9 cellular contexts compared by ENCODE assay signal in the genomic region with DNA sequence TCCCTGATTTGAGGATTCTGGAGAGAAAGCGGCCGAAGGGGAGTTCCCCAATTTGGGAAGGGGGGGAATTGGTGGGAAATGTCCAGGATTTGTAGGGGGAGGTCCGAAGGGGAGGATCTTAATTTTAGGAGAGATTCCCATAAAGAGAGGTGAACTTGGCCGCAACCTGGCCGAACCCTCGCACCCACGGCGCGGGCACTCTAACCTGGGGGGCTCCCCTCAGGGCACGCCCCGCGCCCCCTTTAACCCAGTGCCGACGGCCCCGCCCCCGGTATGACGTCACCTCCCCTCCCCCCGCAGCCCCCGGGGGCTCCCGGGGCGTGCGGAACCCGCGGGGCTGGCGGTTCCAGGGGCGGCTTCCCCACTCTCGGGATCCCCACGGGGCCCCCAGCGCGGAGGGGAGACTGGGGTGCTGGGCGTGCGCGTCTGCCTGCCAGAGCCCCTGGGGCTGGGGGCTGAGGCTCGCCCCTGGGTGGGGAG. TPM values are rescaled to one million over a fixed set of nuclear protein-coding genes. Genes with fewer than 3 reads are reported as not detected.
DNase-seq lines count a peak whose midpoint lies in the region; ATAC-seq and TF ChIP-seq lines count a peak whose summit lies in the region.
"Had no signal": no experiment of that assay in that cellular context is flagged by ENCODE, and none has a peak within 500 bp of the region (broad histone marks: within the 10 kb centered on the region; RNA-seq: fewer than 3 reads in every experiment).

No MANE protein-coding gene starts in this region.

- no peak for ATAC-seq in activated naive CD8-positive, alpha-beta T cell treated with anti-CD3 and anti-CD28 coated beads, Interleukin-2, amount 50 U/mL, for 24 hours
- ATAC-seq in thoracic aorta (ENCODE audit: insufficient number of reproducible peaks, low FRiP score, low read depth) (no peak), GM21390 (IDR thresholded peaks at IDR 0.05; ENCODE audit: unreplicated experiment) (no peak)

- intact Hi-C loops in activated CD4-positive, alpha-beta T cell treated with anti-CD3 and anti-CD28 coated beads, Interleukin-2, amount 10 ng/mL, durations not matched to agents 24 days and 14 days (cut with micrococcal nuclease): no loop called here

- H3K4me1 ChIP-seq in thoracic aorta (ENCODE audit: control insufficient read depth in 1 of 2, low read depth in 2 of 2): peaks cover 10 to 21% of the 10 kb centered on the region in 2 donors

- peaks cover 2% of the 10 kb centered on the region for H3K36me3 Mint-ChIP-seq in activated CD4-positive, alpha-beta T cell treated with anti-CD3 and anti-CD28 coated beads, Interleukin-2, amount 10 ng/mL, durations not matched to agents 24 days and 14 days (ENCODE audit: low read depth)
- H3K36me3 Mint-ChIP-seq in activated naive CD8-positive, alpha-beta T cell treated with anti-CD3 and anti-CD28 coated beads, Interleukin-2, amount 50 U/mL, for 24 hours (ENCODE audit: low read depth): no peaks in the 10 kb centered on the region

- no peak overlapping the region for H3K27ac Mint-ChIP-seq in activated CD4-positive, alpha-beta T cell treated with anti-CD3 and anti-CD28 coated beads, Interleukin-2, amount 10 ng/mL, durations not matched to agents 24 days and 14 days
- no peak overlapping the region for H3K27ac Mint-ChIP-seq in activated naive CD8-positive, alpha-beta T cell treated with anti-CD3 and anti-CD28 coated beads, Interleukin-2, amount 50 U/mL, for 24 hours

- H3K27me3 ChIP-seq in thoracic aorta (replicated peaks; ENCODE audit: insufficient read depth): peaks cover 19% of the 10 kb centered on the region

- no peaks in the 10 kb centered on the region for H3K36me3 ChIP-seq in thoracic aorta

- H3K27ac ChIP-seq in thoracic aorta: peak overlapping the region in 1 of 2 donors; percentile 34

- no peak for TF ChIP-seq CTCF in thoracic aorta (IDR thresholded peaks at IDR 0.05)

- peaks cover 4% of the 10 kb centered on the region for H3K9me3 Mint-ChIP-seq in activated CD4-positive, alpha-beta T cell treated with anti-CD3 and anti-CD28 coated beads, Interleukin-2, amount 10 ng/mL, durations not matched to agents 24 days and 14 days
- H3K9me3 Mint-ChIP-seq in activated naive CD8-positive, alpha-beta T cell treated with anti-CD3 and anti-CD28 coated beads, Interleukin-2, amount 50 U/mL, for 24 hours: no peaks in the 10 kb centered on the region

- H3K4me1 Mint-ChIP-seq in activated CD4-positive, alpha-beta T cell treated with anti-CD3 and anti-CD28 coated beads, Interleukin-2, amount 10 ng/mL, durations not matched to agents 24 days and 14 days: peaks cover 8% of the 10 kb centered on the region
- peaks cover 23% of the 10 kb centered on the region for H3K4me1 Mint-ChIP-seq in activated naive CD8-positive, alpha-beta T cell treated with anti-CD3 and anti-CD28 coated beads, Interleukin-2, amount 50 U/mL, for 24 hours

- H3K4me3 ChIP-seq in thoracic aorta: peak overlapping the region; percentile 73

- no peaks in the 10 kb centered on the region for H3K9me3 ChIP-seq in thoracic aorta

- H3K27me3 Mint-ChIP-seq in activated CD4-positive, alpha-beta T cell treated with anti-CD3 and anti-CD28 coated beads, Interleukin-2, amount 10 ng/mL, durations not matched to agents 24 days and 14 days: peaks cover 57% of the 10 kb centered on the region
- peaks cover 64% of the 10 kb centered on the region for H3K27me3 Mint-ChIP-seq in activated naive CD8-positive, alpha-beta T cell treated with anti-CD3 and anti-CD28 coated beads, Interleukin-2, amount 50 U/mL, for 24 hours

- no peak for DNase-seq in activated CD4-positive, alpha-beta T cell treated with anti-CD3 and anti-CD28 coated beads, Interleukin-2, amount 10 ng/mL, durations not matched to agents 24 days and 14 days
- DNase-seq in activated CD4-positive, alpha-beta T cell treated with anti-CD3 and anti-CD28 coated beads, Interleukin-2, amount 50 U/mL, for 48 hours: no peak
- no peak for DNase-seq in activated naive CD8-positive, alpha-beta T cell treated with anti-CD3 and anti-CD28 coated beads, Interleukin-2, amount 50 U/mL, for 24 hours
- DNase-seq in iPS-NIHi7 (ENCODE audit: extremely low spot score): peak; percentile 38
- no peak for DNase-seq in thoracic aorta (ENCODE audit: low spot score)
- no peak for DNase-seq in NCI-H2029 (lab: John Stamatoyannopoulos, UW)
- DNase-seq in NCI-H2081 (lab: John Stamatoyannopoulos, UW): no peak
- DNase-seq: DND-41 had no signal

- H3K4me3 Mint-ChIP-seq in activated CD4-positive, alpha-beta T cell treated with anti-CD3 and anti-CD28 coated beads, Interleukin-2, amount 10 ng/mL, durations not matched to agents 24 days and 14 days: peak overlapping the region; percentile 51
- H3K4me3 Mint-ChIP-seq in activated naive CD8-positive, alpha-beta T cell treated with anti-CD3 and anti-CD28 coated beads, Interleukin-2, amount 50 U/mL, for 24 hours: peak overlapping the region; percentile 63

RNA-seq across cellular contexts. Expression of a gene that starts 1.1 kb away (rescaled TPM):
- total RNA-seq in activated CD4-positive, alpha-beta T cell treated with anti-CD3 and anti-CD28 coated beads, Interleukin-2, amount 10 ng/mL, durations not matched to agents 24 days and 14 days: 0.05 and 0.09 TPM in 2 replicates
- total RNA-seq in thoracic aorta: 100 to 1,000 TPM; 272 to 356 TPM

Comparison
In these comparisons a context has a peak if more than half of its experiments do, and no peak if none do; other contexts are left out.
1. RNA of a gene that starts 1.1 kb away (total RNA-seq): 272 to 356 TPM in thoracic aorta; 0.05 to 0.09 TPM in activated CD4-positive, alpha-beta T cell treated with anti-CD3 and anti-CD28 coated beads, Interleukin-2, amount 10 ng/mL, durations not matched to agents 24 days and 14 days; every median in the first group is over 100 times any median in the second.